Comparison of ENCODE assay signal across 8 cellular contexts in the genomic region with DNA sequence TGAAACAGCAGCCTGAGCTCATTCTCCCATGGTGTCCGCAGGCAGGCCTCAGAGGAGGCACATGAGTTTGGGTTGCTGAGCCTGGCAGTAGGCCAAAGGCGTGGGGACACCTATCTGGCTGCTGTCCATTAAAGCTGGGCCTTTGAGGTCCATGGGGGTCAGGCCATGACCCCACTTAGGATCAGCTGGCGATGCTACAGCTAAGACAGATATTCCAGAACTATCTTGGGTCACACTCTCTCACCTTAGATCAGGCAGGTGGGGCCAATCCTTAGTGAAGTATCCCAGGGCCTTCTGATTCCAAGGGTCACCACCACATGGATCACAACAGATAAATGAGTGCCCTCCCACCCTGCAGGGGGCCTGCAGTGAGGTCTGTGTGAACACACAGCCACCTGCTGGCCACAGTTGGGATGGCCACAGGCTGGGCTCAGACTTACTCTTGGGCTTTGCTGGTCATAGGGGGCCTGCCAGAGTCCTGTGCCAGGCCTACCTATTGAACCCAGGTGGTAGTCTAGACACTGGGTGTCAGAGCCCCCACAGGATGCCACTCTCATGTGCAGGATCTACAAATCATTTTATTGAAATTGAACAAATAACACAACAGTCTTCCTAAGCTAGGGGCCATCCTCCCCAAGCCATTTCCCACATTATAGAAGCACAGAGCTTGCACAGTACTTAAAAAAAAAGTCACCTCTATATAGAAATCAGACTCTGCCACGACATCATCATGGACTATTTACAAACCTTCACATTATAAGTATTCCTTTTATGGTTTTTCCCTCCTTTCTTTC. TPM values are rescaled to one million over a fixed set of nuclear protein-coding genes. Genes with fewer than 3 reads are reported as not detected.
A peak's percentile ranks its signal among the peaks of the same experiment; 100 is the strongest.
DNase-seq lines count a peak whose midpoint lies in the region; ATAC-seq and TF ChIP-seq lines count a peak whose summit lies in the region.

No MANE protein-coding gene starts in this region.

- H3K36me3 Mint-ChIP-seq in activated CD8-positive, alpha-beta memory T cell treated with anti-CD3 and anti-CD28 coated beads, Interleukin-2, amount 10 ng/mL, durations not matched to agents 7 days and 5 days = no peaks in the 10 kb centered on the region
- H3K36me3 Mint-ChIP-seq in effector memory CD8-positive, alpha-beta T cell (ENCODE audit: insufficient read depth) = peaks cover 20% of the 10 kb centered on the region

- no peaks in the 10 kb centered on the region for H3K27me3 ChIP-seq in mucosa of rectum (ENCODE audit: control insufficient read depth in 2 of 2, insufficient read depth in 2 of 2, low read length in 2 of 2)
- H3K27me3 ChIP-seq in stomach smooth muscle (ENCODE audit: control insufficient read depth in 1 of 2, insufficient read depth in 2 of 2, low read length in 2 of 2) = no peaks in the 10 kb centered on the region

- peak; percentile 89 for TF ChIP-seq CTCF in 22Rv1 (IDR thresholded peaks at IDR 0.05)
- peak; percentile 73 for TF ChIP-seq CTCF in GM13976 (IDR thresholded peaks at IDR 0.05; ENCODE audit: borderline replicate concordance, control extremely low read depth, extremely low read depth, insufficient read depth, missing control alignments)

- in situ Hi-C loops in GM13976 (cut with MboI; ENCODE audit: low sequenced_read_pairs, unreplicated experiment) = no loop called here

- no peak overlapping the region for H3K27ac Mint-ChIP-seq in activated CD8-positive, alpha-beta memory T cell treated with anti-CD3 and anti-CD28 coated beads, Interleukin-2, amount 10 ng/mL, durations not matched to agents 7 days and 5 days
- H3K27ac Mint-ChIP-seq in effector memory CD8-positive, alpha-beta T cell = peak overlapping the region in 1 of 2 donors; percentile 76

- peak; percentile 21 for ATAC-seq in activated CD8-positive, alpha-beta memory T cell treated with anti-CD3 and anti-CD28 coated beads, Interleukin-2, amount 10 ng/mL, durations not matched to agents 7 days and 5 days
- peak; percentile 25 for ATAC-seq in effector memory CD8-positive, alpha-beta T cell (replicated peaks)
- no peak for ATAC-seq in HG02642 (IDR thresholded peaks at IDR 0.05; ENCODE audit: poor library complexity, unreplicated experiment)

- H3K9me3 Mint-ChIP-seq in activated CD8-positive, alpha-beta memory T cell treated with anti-CD3 and anti-CD28 coated beads, Interleukin-2, amount 10 ng/mL, durations not matched to agents 7 days and 5 days (ENCODE audit: low read depth) = no peaks in the 10 kb centered on the region
- no peaks in the 10 kb centered on the region for H3K9me3 Mint-ChIP-seq in effector memory CD8-positive, alpha-beta T cell

- H3K4me3 Mint-ChIP-seq in activated CD8-positive, alpha-beta memory T cell treated with anti-CD3 and anti-CD28 coated beads, Interleukin-2, amount 10 ng/mL, durations not matched to agents 7 days and 5 days = no peak overlapping the region
- H3K4me3 Mint-ChIP-seq in effector memory CD8-positive, alpha-beta T cell = no peak overlapping the region

- no peak overlapping the region for H3K4me3 ChIP-seq in mucosa of rectum (ENCODE audit: low read length in 2 of 2)
- H3K4me3 ChIP-seq in stomach smooth muscle (ENCODE audit: low read length in 2 of 2) = no peak overlapping the region

- H3K36me3 ChIP-seq in mucosa of rectum (ENCODE audit: control insufficient read depth in 2 of 2, insufficient read depth in 2 of 2, low read length in 2 of 2) (peaks cover 12 to 17% of the 10 kb centered on the region in 2 donors), stomach smooth muscle (ENCODE audit: control insufficient read depth in 2 of 2, insufficient read depth in 2 of 2, low read length in 2 of 2) (peaks cover 12 to 13% of the 10 kb centered on the region in 2 donors)

- DNase-seq in GM13976 (ENCODE audit: low spot score) (peak; percentile 72), NCI-H748 treated with DMSO at 0.1 percent for 48 hours (lab: John Stamatoyannopoulos, UW) (peak; percentile 11)
- DNase-seq in activated CD8-positive, alpha-beta memory T cell treated with anti-CD3 and anti-CD28 coated beads, Interleukin-2, amount 10 ng/mL, durations not matched to agents 7 days and 5 days = peak; percentile 78
- DNase-seq in effector memory CD8-positive, alpha-beta T cell = peak; percentile 50 to 64 (median 53)

- H3K27ac ChIP-seq in 22Rv1 (peak overlapping the region; percentile 85), mucosa of rectum (ENCODE audit: low read depth in 2 of 2, low read length in 2 of 2) (peak overlapping the region; percentile 24 to 59), stomach smooth muscle (ENCODE audit: low read length) (peak overlapping the region; percentile 94)

- H3K4me1 Mint-ChIP-seq in activated CD8-positive, alpha-beta memory T cell treated with anti-CD3 and anti-CD28 coated beads, Interleukin-2, amount 10 ng/mL, durations not matched to agents 7 days and 5 days = peaks cover 34% of the 10 kb centered on the region
- H3K4me1 Mint-ChIP-seq in effector memory CD8-positive, alpha-beta T cell (ENCODE audit: low read depth in 2 of 2) = peaks cover 25 to 29% of the 10 kb centered on the region in 2 donors

- H3K4me1 ChIP-seq in mucosa of rectum (ENCODE audit: control insufficient read depth in 2 of 2, insufficient read depth in 2 of 2, low read length in 2 of 2) (peaks cover 37 to 40% of the 10 kb centered on the region in 2 donors), stomach smooth muscle (ENCODE audit: control insufficient read depth, insufficient read depth, low read length) (peaks cover 50% of the 10 kb centered on the region)

- H3K9ac ChIP-seq in mucosa of rectum (ENCODE audit: low read depth in 1 of 2, low read length in 2 of 2) (peak overlapping the region in 1 of 2 donors; percentile 3), stomach smooth muscle (ENCODE audit: low read length in 2 of 2) (peak overlapping the region in 1 of 2 donors; percentile 29)

- H3K9me3 ChIP-seq in mucosa of rectum (ENCODE audit: control insufficient read depth in 2 of 2, low read length in 2 of 2) (no peaks in the 10 kb centered on the region), stomach smooth muscle (ENCODE audit: control insufficient read depth in 2 of 2, low read length in 2 of 2) (no peaks in the 10 kb centered on the region)

- no peaks in the 10 kb centered on the region for H3K27me3 Mint-ChIP-seq in activated CD8-positive, alpha-beta memory T cell treated with anti-CD3 and anti-CD28 coated beads, Interleukin-2, amount 10 ng/mL, durations not matched to agents 7 days and 5 days
- H3K27me3 Mint-ChIP-seq in effector memory CD8-positive, alpha-beta T cell = no peaks in the 10 kb centered on the region

- CTCF ChIA-PET in activated CD8-positive, alpha-beta memory T cell treated with anti-CD3 and anti-CD28 coated beads, Interleukin-2, amount 10 ng/mL, durations not matched to agents 7 days and 5 days (lab: Charles Lee) = interaction anchor here (0.7 to 18.0 kb wide), 24 partner anchors 10 to 132 kb away, joined by 3 to 266 read pairs (median 4); partner anchors contain the start of genes CYB561D2, GNAI2, HYAL1 and HYAL3

RNA-seq across cellular contexts. Expression of gene HYAL2, which starts 2.0 kb away (rescaled TPM):
- total RNA-seq in activated CD8-positive, alpha-beta memory T cell treated with anti-CD3 and anti-CD28 coated beads, Interleukin-2, amount 10 ng/mL, durations not matched to agents 7 days and 5 days = 1 to 10 TPM; 7.4 TPM

RNA-seq across cellular contexts. Expression of gene TUSC2, which starts 3.5 kb away (rescaled TPM):
- total RNA-seq in activated CD8-positive, alpha-beta memory T cell treated with anti-CD3 and anti-CD28 coated beads, Interleukin-2, amount 10 ng/mL, durations not matched to agents 7 days and 5 days = 10 to 100 TPM; 20.4 to 25.0 TPM

RNA-seq across cellular contexts. Expression of gene RASSF1, which starts 16.1 kb away (rescaled TPM):
- 100 to 1,000 TPM; 124 to 205 TPM for total RNA-seq in activated CD8-positive, alpha-beta memory T cell treated with anti-CD3 and anti-CD28 coated beads, Interleukin-2, amount 10 ng/mL, durations not matched to agents 7 days and 5 days

RNA-seq across cellular contexts. Expression of gene ZMYND10, which starts 21.0 kb away (rescaled TPM):
- total RNA-seq in activated CD8-positive, alpha-beta memory T cell treated with anti-CD3 and anti-CD28 coated beads, Interleukin-2, amount 10 ng/mL, durations not matched to agents 7 days and 5 days = 1 to 10 TPM; 2.4 to 2.9 TPM

RNA-seq across cellular contexts. Expression of gene HYAL1, which starts 21.2 kb away (rescaled TPM):
- total RNA-seq in activated CD8-positive, alpha-beta memory T cell treated with anti-CD3 and anti-CD28 coated beads, Interleukin-2, amount 10 ng/mL, durations not matched to agents 7 days and 5 days = under 1 TPM; 0.14 to 0.15 TPM

Comparison
In these comparisons a context has a peak if more than half of its experiments do, and no peak if none do; other contexts are left out.
1. H3K27ac ChIP-seq: peak in every context shown above with its lines; median percentile 94 in stomach smooth muscle; 85 in 22Rv1; 42 in mucosa of rectum.
2. DNase-seq: peak in every context shown above with its lines; median percentile 78 in activated CD8-positive, alpha-beta memory T cell treated with anti-CD3 and anti-CD28 coated beads, Interleukin-2, amount 10 ng/mL, durations not matched to agents 7 days and 5 days; 72 in GM13976; 53 in effector memory CD8-positive, alpha-beta T cell; 11 in NCI-H748 treated with DMSO at 0.1 percent for 48 hours.